Comparison of ENCODE assay signal across 11 cellular contexts in genomic region chr11:93732237-93732892, GRCh38. TPM values are rescaled to one million over a fixed set of nuclear protein-coding genes. Genes with fewer than 3 reads are reported as not detected.
DNase-seq lines count a peak whose midpoint lies in the region; ATAC-seq and TF ChIP-seq lines count a peak whose summit lies in the region.
"Had no signal": no experiment of that assay in that cellular context is flagged by ENCODE, and none has a peak within 500 bp of the region (broad histone marks: within the 10 kb centered on the region; RNA-seq: fewer than 3 reads in every experiment).

No MANE protein-coding gene starts in this region.

- RAD21 ChIA-PET in HCT116 (lab: Charles Lee; ENCODE audit: low non-redundant PET in 1 of 2, low total read pairs in 2 of 2, uncharacterized antibody in 2 of 2, unreplicated experiment in 2 of 2): no interaction called here

- H3K9me3 Mint-ChIP-seq in CD4-positive, alpha-beta memory T cell: no peaks in the 10 kb centered on the region
- H3K9me3 Mint-ChIP-seq in activated CD8-positive, alpha-beta T cell treated with anti-CD3 and anti-CD28 coated beads, Interleukin-2, amount 10 ng/mL, durations not matched to agents 7 days and 5 days (ENCODE audit: insufficient read depth): no peaks in the 10 kb centered on the region
- H3K9me3 Mint-ChIP-seq in mesothelial cell of epicardium: no peaks in the 10 kb centered on the region

- H3K27me3 Mint-ChIP-seq in CD4-positive, alpha-beta memory T cell: no peaks in the 10 kb centered on the region
- no peaks in the 10 kb centered on the region for H3K27me3 Mint-ChIP-seq in activated CD8-positive, alpha-beta T cell treated with anti-CD3 and anti-CD28 coated beads, Interleukin-2, amount 10 ng/mL, durations not matched to agents 7 days and 5 days (ENCODE audit: low read depth)
- no peaks in the 10 kb centered on the region for H3K27me3 Mint-ChIP-seq in mesothelial cell of epicardium (ENCODE audit: low read depth)

- H3K36me3 ChIP-seq in CD4-positive, alpha-beta memory T cell (ENCODE audit: insufficient read depth, low read length): peaks cover 77% of the 10 kb centered on the region
- peaks cover 80 to 93% of the 10 kb centered on the region in 2 experiments for H3K36me3 ChIP-seq in HCT116 (ENCODE audit: control insufficient read depth in 1 of 2, insufficient read depth in 2 of 2, low read length in 2 of 2)
- peaks cover 0 to 100% (median 99%) of the 10 kb centered on the region in 6 donors for H3K36me3 ChIP-seq in spleen

- TF ChIP-seq RAD21 in HCT116 (IDR thresholded peaks at IDR 0.05; ENCODE audit: low read depth): no peak

- H3K9me2 ChIP-seq in HCT116 (ENCODE audit: insufficient read depth): no peaks in the 10 kb centered on the region

- H3K4me1 ChIP-seq in CD4-positive, alpha-beta memory T cell (ENCODE audit: insufficient read depth, low read length): peaks cover 51% of the 10 kb centered on the region
- no peaks in the 10 kb centered on the region for H3K4me1 ChIP-seq in HCT116 (ENCODE audit: control insufficient read depth in 1 of 2, insufficient read depth in 2 of 2, low read length in 2 of 2)
- peaks cover 2 to 46% (median 32%) of the 10 kb centered on the region in 6 donors for H3K4me1 ChIP-seq in spleen

- intact Hi-C loops in CD4-positive, alpha-beta memory T cell (cut with micrococcal nuclease): no loop called here
- intact Hi-C loops in HCT116 (cut with micrococcal nuclease): no loop called here
- intact Hi-C loops in spleen (cut with DNase I; ENCODE audit: low total_unique reads): no loop called here
- intact Hi-C loops in left ventricle myocardium superior (cut with micrococcal nuclease): loop anchor here (2.0 kb wide), 1 partner anchor 32 kb away; no protein-coding TSS in a partner anchor

- H3K36me3 Mint-ChIP-seq in CD4-positive, alpha-beta memory T cell: peaks cover 56 to 94% of the 10 kb centered on the region in 2 donors
- peaks cover 90% of the 10 kb centered on the region for H3K36me3 Mint-ChIP-seq in activated CD8-positive, alpha-beta T cell treated with anti-CD3 and anti-CD28 coated beads, Interleukin-2, amount 10 ng/mL, durations not matched to agents 7 days and 5 days (ENCODE audit: low read depth)
- H3K36me3 Mint-ChIP-seq in mesothelial cell of epicardium: peaks cover 36% of the 10 kb centered on the region

- no peaks in the 10 kb centered on the region for H3K9me3 ChIP-seq in CD4-positive, alpha-beta memory T cell (ENCODE audit: control insufficient read depth in 1 of 2, low read length in 2 of 2)
- H3K9me3 ChIP-seq in HCT116 (ENCODE audit: control insufficient read depth in 1 of 2, insufficient read depth in 1 of 2, low read depth in 1 of 2, low read length in 2 of 2) (no peaks in the 10 kb centered on the region), spleen (no peaks in the 10 kb centered on the region)

- peak overlapping the region in 5 of 7 donors; percentile 24 to 99 (median 57) for H3K27ac Mint-ChIP-seq in CD4-positive, alpha-beta memory T cell
- peak overlapping the region; percentile 12 for H3K27ac Mint-ChIP-seq in activated CD8-positive, alpha-beta T cell treated with anti-CD3 and anti-CD28 coated beads, Interleukin-2, amount 10 ng/mL, durations not matched to agents 7 days and 5 days
- peak overlapping the region; percentile 60 for H3K27ac Mint-ChIP-seq in mesothelial cell of epicardium

- H3K79me2 ChIP-seq in HCT116 (ENCODE audit: insufficient read depth, low read length): peaks cover 62% of the 10 kb centered on the region

- H2AFZ ChIP-seq in HCT116 (ENCODE audit: low read depth, low read length, poor library complexity, severe bottlenecking): no peak overlapping the region

- no peak for TF ChIP-seq POLR2A in HCT116 (IDR thresholded peaks at IDR 0.05; ENCODE audit: borderline replicate concordance, extremely low read depth, insufficient read depth, insufficient read length)
- no peak for TF ChIP-seq POLR2A in spleen (IDR thresholded peaks at IDR 0.05)

- no peak overlapping the region for H3K9ac ChIP-seq in HCT116 (ENCODE audit: low read length)

- TF ChIP-seq CTCF in HCT116 (IDR thresholded peaks at IDR 0.05 in 2 of 3, conservative IDR thresholded peaks at IDR 0.05 in 1 of 3; ENCODE audit: borderline replicate concordance in 1 of 3, insufficient read depth in 1 of 3, low read depth in 2 of 3, low read length in 2 of 3) (no peak), mesothelial cell of epicardium (IDR thresholded peaks at IDR 0.05; ENCODE audit: unreplicated experiment) (no peak), spleen (IDR thresholded peaks at IDR 0.05 in 8 of 11, conservative IDR thresholded peaks at IDR 0.05 in 3 of 11) (no peak)

- WGBS in spleen, 5 donors: 68 to 84% (median 72%) methylated on average over 4 of the region's 4 CpGs

- ATAC-seq in HCT116 (no peak), GM21528 (IDR thresholded peaks at IDR 0.05; ENCODE audit: low FRiP score, unreplicated experiment) (no peak), left ventricle myocardium superior (no peak)
- ATAC-seq in activated CD8-positive, alpha-beta T cell treated with anti-CD3 and anti-CD28 coated beads, Interleukin-2, amount 10 ng/mL, durations not matched to agents 7 days and 5 days: no peak

- peak overlapping the region; percentile 8 for H3K27ac ChIP-seq in CD4-positive, alpha-beta memory T cell (ENCODE audit: low read depth, low read length)
- H3K27ac ChIP-seq in HCT116 (ENCODE audit: low read depth, low read length): no peak overlapping the region
- H3K27ac ChIP-seq in spleen: no peak overlapping the region

- H3K4me3 ChIP-seq in CD4-positive, alpha-beta memory T cell (ENCODE audit: low read length in 2 of 2): no peak overlapping the region
- no peak overlapping the region for H3K4me3 ChIP-seq in HCT116 (replicated peaks in 1 of 2; ENCODE audit: low read depth in 1 of 2, low read length in 2 of 2)
- H3K4me3 ChIP-seq in spleen: no peak overlapping the region
- H3K4me3 ChIP-seq: cardiac muscle cell had no signal

- POLR2A ChIA-PET in CD4-positive, alpha-beta memory T cell (lab: Charles Lee; ENCODE audit: partially characterized antibody): interaction anchor here (1.0 to 10.2 kb wide), 3 partner anchors 6 to 52 kb away, joined by 3 to 115 read pairs (median 4); partner anchors contain the start of genes C11orf54, MED17 and TAF1D
- POLR2A ChIA-PET in HCT116 (lab: Charles Lee): interaction anchor here (4.9 kb wide), 1 partner anchor 9 kb away, joined by 43 read pairs; the partner anchor contains the start of genes C11orf54 and TAF1D
- POLR2A ChIA-PET in activated CD8-positive, alpha-beta T cell treated with anti-CD3 and anti-CD28 coated beads, Interleukin-2, amount 10 ng/mL, durations not matched to agents 7 days and 5 days (lab: Charles Lee): interaction anchor here (3.3 kb wide), 1 partner anchor 9 kb away, joined by 22 read pairs; the partner anchor contains the start of genes C11orf54 and TAF1D

- no peak overlapping the region for H3K4me3 Mint-ChIP-seq in CD4-positive, alpha-beta memory T cell
- no peak overlapping the region for H3K4me3 Mint-ChIP-seq in activated CD8-positive, alpha-beta T cell treated with anti-CD3 and anti-CD28 coated beads, Interleukin-2, amount 10 ng/mL, durations not matched to agents 7 days and 5 days
- H3K4me3 Mint-ChIP-seq in mesothelial cell of epicardium: no peak overlapping the region

- DNase-seq in CD4-positive, alpha-beta memory T cell: no peak
- DNase-seq in HCT116 (ENCODE audit: low read depth, low spot score) (no peak), mesothelial cell of epicardium (ENCODE audit: low spot score in 2 of 2, unreplicated experiment in 2 of 2) (no peak), spleen (no peak), left ventricle myocardium superior (no peak)
- DNase-seq in activated CD8-positive, alpha-beta T cell treated with anti-CD3 and anti-CD28 coated beads, Interleukin-2, amount 10 ng/mL, durations not matched to agents 7 days and 5 days: no peak
- DNase-seq: DND-41, NCI-H1694 treated with DMSO at 0.1 percent for 48 hours, NCI-H510A treated with DMSO at 0.1 percent for 48 hours had no signal

- CTCF ChIA-PET in CD4-positive, alpha-beta memory T cell (lab: Charles Lee; ENCODE audit: partially characterized antibody): interaction anchor here (1.0 to 1.7 kb wide), 4 partner anchors 8 to 13 kb away, joined by 3 to 4 read pairs (median 4); partner anchors contain the start of genes C11orf54 and TAF1D
- CTCF ChIA-PET in HCT116 (lab: Charles Lee): interaction anchor here (0.6 kb wide), 1 partner anchor 13 kb away, joined by 3 read pairs; no protein-coding TSS in a partner anchor
- CTCF ChIA-PET in activated CD8-positive, alpha-beta T cell treated with anti-CD3 and anti-CD28 coated beads, Interleukin-2, amount 10 ng/mL, durations not matched to agents 7 days and 5 days (lab: Charles Lee): interaction anchor here (0.9 kb wide), 1 partner anchor 52 kb away, joined by 3 read pairs; the partner anchor contains the start of gene MED17

- H3K4me2 ChIP-seq in HCT116 (ENCODE audit: low read length): no peak overlapping the region

- no peaks in the 10 kb centered on the region for H3K27me3 ChIP-seq in CD4-positive, alpha-beta memory T cell (ENCODE audit: insufficient read depth, low read length)
- H3K27me3 ChIP-seq in HCT116 (ENCODE audit: insufficient read depth, low read length): no peaks in the 10 kb centered on the region
- H3K27me3 ChIP-seq in spleen (replicated peaks in 1 of 7): no peaks in the 10 kb centered on the region
- H3K27me3 ChIP-seq: cardiac muscle cell had no signal

- BruUV-seq in HCT116 (replicated peaks; lab: Mats Ljungman, UMichigan): no TSS peak

- peaks cover 30 to 55% (median 38%) of the 10 kb centered on the region in 4 donors for H3K4me1 Mint-ChIP-seq in CD4-positive, alpha-beta memory T cell
- H3K4me1 Mint-ChIP-seq in activated CD8-positive, alpha-beta T cell treated with anti-CD3 and anti-CD28 coated beads, Interleukin-2, amount 10 ng/mL, durations not matched to agents 7 days and 5 days (ENCODE audit: low read depth): peaks cover 45% of the 10 kb centered on the region
- H3K4me1 Mint-ChIP-seq in mesothelial cell of epicardium: peaks cover 15% of the 10 kb centered on the region

- H4K20me1 ChIP-seq in HCT116 (ENCODE audit: insufficient read depth): peaks cover 88% of the 10 kb centered on the region

RNA-seq across cellular contexts. Expression of gene TAF1D, which starts 8.9 kb away (rescaled TPM):
- total RNA-seq in CD4-positive, alpha-beta memory T cell: 100 to 1,000 TPM; 198 to 199 TPM
- polyA plus RNA-seq in CD4-positive, alpha-beta memory T cell: 10 to 100 TPM; 17.4 to 29.8 TPM
- 267 TPM for total RNA-seq in HCT116 (2021; ENCODE audit: unreplicated experiment)
- 45.5 and 66.1 TPM in 2 replicates for polyA plus RNA-seq in HCT116 (2012)
- total RNA-seq in activated CD8-positive, alpha-beta T cell treated with anti-CD3 and anti-CD28 coated beads, Interleukin-2, amount 10 ng/mL, durations not matched to agents 7 days and 5 days: 100 to 1,000 TPM; 161 to 172 TPM
- 155 to 166 TPM (median 155 TPM) in 3 replicates for total RNA-seq in mesothelial cell of epicardium
- 100 to 1,000 TPM in 6 of 7 donors, 10 to 100 TPM in 1; 99.4 to 244 (median 115) TPM for total RNA-seq in spleen
- polyA plus RNA-seq in spleen: 100 to 1,000 TPM; 127 to 174 (median 140) TPM
- total RNA-seq in left ventricle myocardium superior: 36.1 TPM

RNA-seq across cellular contexts. Expression of gene C11orf54, which starts 9.1 kb away (rescaled TPM):
- total RNA-seq in CD4-positive, alpha-beta memory T cell: 10 to 100 TPM; 31.2 to 36.4 TPM
- polyA plus RNA-seq in CD4-positive, alpha-beta memory T cell: 10 to 100 TPM; 13.0 to 17.4 TPM
- total RNA-seq in HCT116 (2021; ENCODE audit: unreplicated experiment) (26.1 TPM), mesothelial cell of epicardium (29.0 to 37.7 TPM (median 34.5 TPM) in 3 replicates), spleen (10 to 100 TPM; 22.5 to 36.3 (median 28.7) TPM), left ventricle myocardium superior (36.4 TPM)
- 8.8 and 9.9 TPM in 2 replicates for polyA plus RNA-seq in HCT116 (2012)
- total RNA-seq in activated CD8-positive, alpha-beta T cell treated with anti-CD3 and anti-CD28 coated beads, Interleukin-2, amount 10 ng/mL, durations not matched to agents 7 days and 5 days: 10 to 100 TPM; 17.9 to 19.3 TPM
- 10 to 100 TPM; 10.5 to 14.4 (median 10.8) TPM for polyA plus RNA-seq in spleen

RNA-seq across cellular contexts. Expression of gene MED17, which starts 51.7 kb away (rescaled TPM):
- total RNA-seq in CD4-positive, alpha-beta memory T cell: 10 to 100 TPM; 73.2 to 78.5 TPM
- polyA plus RNA-seq in CD4-positive, alpha-beta memory T cell: 10 to 100 TPM; 11.3 to 30.8 TPM
- total RNA-seq in HCT116 (2021; ENCODE audit: unreplicated experiment) (41.1 TPM), mesothelial cell of epicardium (54.0 to 58.4 TPM (median 55.5 TPM) in 3 replicates), spleen (10 to 100 TPM; 36.1 to 41.3 (median 37.5) TPM), left ventricle myocardium superior (20.3 TPM)
- polyA plus RNA-seq in HCT116 (2012): 19.3 and 20.8 TPM in 2 replicates
- total RNA-seq in activated CD8-positive, alpha-beta T cell treated with anti-CD3 and anti-CD28 coated beads, Interleukin-2, amount 10 ng/mL, durations not matched to agents 7 days and 5 days: 10 to 100 TPM; 43.6 to 45.3 TPM
- polyA plus RNA-seq in spleen: 10 to 100 TPM; 10.4 to 13.9 (median 12.1) TPM
